In genomic region chr14:24238123-24238522, GRCh38 we compare ENCODE assay signal across 14 cellular contexts. TPM values are rescaled to one million over a fixed set of nuclear protein-coding genes. Genes with fewer than 3 reads are reported as not detected.
DNase-seq lines count a peak whose midpoint lies in the region; ATAC-seq and TF ChIP-seq lines count a peak whose summit lies in the region.
"Had no signal": no experiment of that assay in that cellular context is flagged by ENCODE, and none has a peak within 500 bp of the region (broad histone marks: within the 10 kb centered on the region; RNA-seq: fewer than 3 reads in every experiment).

No MANE protein-coding gene starts in this region.

- H3K27me3 ChIP-seq in colonic mucosa: no peaks in the 10 kb centered on the region
- H3K27me3 ChIP-seq: BLaER1, MG63 had no signal

- H3K27ac Mint-ChIP-seq in stimulated activated naive CD8-positive, alpha-beta T cell treated with anti-CD3 and anti-CD28 coated beads, Interleukin-15, Interleukin-2, amounts not matched to agents 100 ng/mL and 50 ng/mL, for 24 hours: peak overlapping the region; percentile 61
- no peak overlapping the region for H3K27ac Mint-ChIP-seq in stimulated activated naive CD8-positive, alpha-beta T cell treated with anti-CD3 and anti-CD28 coated beads, Interleukin-15, amount 100 ng/mL, for 72 hours
- peak overlapping the region; percentile 76 for H3K27ac Mint-ChIP-seq in activated naive CD8-positive, alpha-beta T cell treated with anti-CD3 and anti-CD28 coated beads for 36 hours
- peak overlapping the region; percentile 92 for H3K27ac Mint-ChIP-seq in type B pancreatic cell
- H3K27ac Mint-ChIP-seq: dendritic cell treated with granulocyte-macrophage colony-stimulating factor and Interleukin-4, amounts not matched to agents 40 ng/mL and 50 ng/mL, for 4 days had no signal

- no peak for TF ChIP-seq CTCF in type B pancreatic cell (conservative IDR thresholded peaks at IDR 0.05)
- TF ChIP-seq CTCF in colonic mucosa (IDR thresholded peaks at IDR 0.05): no peak

- DNase-seq in stimulated activated naive CD8-positive, alpha-beta T cell treated with anti-CD3 and anti-CD28 coated beads, Interleukin-15, amount 100 ng/mL, for 72 hours: no peak
- DNase-seq in activated naive CD8-positive, alpha-beta T cell treated with anti-CD3 and anti-CD28 coated beads for 36 hours: no peak
- DNase-seq in mesenteric fat pad (ENCODE audit: low spot score): peak; percentile 55
- DNase-seq in type B pancreatic cell (ENCODE audit: extremely low spot score, unreplicated experiment): no peak
- DNase-seq in nucleus accumbens (lab: John Stamatoyannopoulos, UW): no peak
- DNase-seq in colonic mucosa: no peak
- no peak for DNase-seq in HT-29 (ENCODE audit: low spot score)
- DNase-seq: GM23248, MG63, midbrain, substantia nigra had no signal

- peaks cover 71% of the 10 kb centered on the region for H3K36me3 Mint-ChIP-seq in stimulated activated naive CD8-positive, alpha-beta T cell treated with anti-CD3 and anti-CD28 coated beads, Interleukin-15, Interleukin-2, amounts not matched to agents 100 ng/mL and 50 ng/mL, for 24 hours (ENCODE audit: low read depth)
- peaks cover 41% of the 10 kb centered on the region for H3K36me3 Mint-ChIP-seq in activated naive CD8-positive, alpha-beta T cell treated with anti-CD3 and anti-CD28 coated beads for 36 hours
- peaks cover 29% of the 10 kb centered on the region for H3K36me3 Mint-ChIP-seq in type B pancreatic cell

- intact Hi-C loops in colonic mucosa (cut with DNase I): no loop called here

- H3K4me3 Mint-ChIP-seq in stimulated activated naive CD8-positive, alpha-beta T cell treated with anti-CD3 and anti-CD28 coated beads, Interleukin-15, Interleukin-2, amounts not matched to agents 100 ng/mL and 50 ng/mL, for 24 hours: no peak overlapping the region
- no peak overlapping the region for H3K4me3 Mint-ChIP-seq in stimulated activated naive CD8-positive, alpha-beta T cell treated with anti-CD3 and anti-CD28 coated beads, Interleukin-15, amount 100 ng/mL, for 72 hours
- H3K4me3 Mint-ChIP-seq in activated naive CD8-positive, alpha-beta T cell treated with anti-CD3 and anti-CD28 coated beads for 36 hours: no peak overlapping the region
- H3K4me3 Mint-ChIP-seq in type B pancreatic cell: peak overlapping the region; percentile 73
- H3K4me3 Mint-ChIP-seq: dendritic cell treated with granulocyte-macrophage colony-stimulating factor and Interleukin-4, amounts not matched to agents 40 ng/mL and 50 ng/mL, for 4 days had no signal

- peaks cover 11% of the 10 kb centered on the region for H3K4me1 ChIP-seq in colonic mucosa

- H3K36me3 ChIP-seq in colonic mucosa: no peaks in the 10 kb centered on the region

- H3K9me3 Mint-ChIP-seq in stimulated activated naive CD8-positive, alpha-beta T cell treated with anti-CD3 and anti-CD28 coated beads, Interleukin-15, Interleukin-2, amounts not matched to agents 100 ng/mL and 50 ng/mL, for 24 hours: no peaks in the 10 kb centered on the region
- no peaks in the 10 kb centered on the region for H3K9me3 Mint-ChIP-seq in stimulated activated naive CD8-positive, alpha-beta T cell treated with anti-CD3 and anti-CD28 coated beads, Interleukin-15, amount 100 ng/mL, for 72 hours
- no peaks in the 10 kb centered on the region for H3K9me3 Mint-ChIP-seq in activated naive CD8-positive, alpha-beta T cell treated with anti-CD3 and anti-CD28 coated beads for 36 hours
- H3K9me3 Mint-ChIP-seq in type B pancreatic cell: no peaks in the 10 kb centered on the region
- H3K9me3 Mint-ChIP-seq: dendritic cell treated with granulocyte-macrophage colony-stimulating factor and Interleukin-4, amounts not matched to agents 40 ng/mL and 50 ng/mL, for 4 days had no signal

- ATAC-seq in stimulated activated naive CD8-positive, alpha-beta T cell treated with anti-CD3 and anti-CD28 coated beads, Interleukin-15, amount 100 ng/mL, for 72 hours: no peak

- H3K4me1 Mint-ChIP-seq in stimulated activated naive CD8-positive, alpha-beta T cell treated with anti-CD3 and anti-CD28 coated beads, Interleukin-15, Interleukin-2, amounts not matched to agents 100 ng/mL and 50 ng/mL, for 24 hours (ENCODE audit: low read depth): peaks cover 91% of the 10 kb centered on the region
- H3K4me1 Mint-ChIP-seq in stimulated activated naive CD8-positive, alpha-beta T cell treated with anti-CD3 and anti-CD28 coated beads, Interleukin-15, amount 100 ng/mL, for 72 hours: peaks cover 86% of the 10 kb centered on the region
- peaks cover 63% of the 10 kb centered on the region for H3K4me1 Mint-ChIP-seq in activated naive CD8-positive, alpha-beta T cell treated with anti-CD3 and anti-CD28 coated beads for 36 hours
- H3K4me1 Mint-ChIP-seq in type B pancreatic cell (ENCODE audit: unreplicated experiment): peaks cover 32% of the 10 kb centered on the region

- H3K9ac ChIP-seq in colonic mucosa (ENCODE audit: low read depth in 2 of 2, low read length in 2 of 2): no peak overlapping the region
- H3K9ac ChIP-seq: BLaER1, GM23248 had no signal

- H3K27me3 Mint-ChIP-seq in stimulated activated naive CD8-positive, alpha-beta T cell treated with anti-CD3 and anti-CD28 coated beads, Interleukin-15, Interleukin-2, amounts not matched to agents 100 ng/mL and 50 ng/mL, for 24 hours: no peaks in the 10 kb centered on the region
- H3K27me3 Mint-ChIP-seq in stimulated activated naive CD8-positive, alpha-beta T cell treated with anti-CD3 and anti-CD28 coated beads, Interleukin-15, amount 100 ng/mL, for 72 hours: no peaks in the 10 kb centered on the region
- no peaks in the 10 kb centered on the region for H3K27me3 Mint-ChIP-seq in activated naive CD8-positive, alpha-beta T cell treated with anti-CD3 and anti-CD28 coated beads for 36 hours
- no peaks in the 10 kb centered on the region for H3K27me3 Mint-ChIP-seq in type B pancreatic cell
- H3K27me3 Mint-ChIP-seq: dendritic cell treated with granulocyte-macrophage colony-stimulating factor and Interleukin-4, amounts not matched to agents 40 ng/mL and 50 ng/mL, for 4 days had no signal

- H3K27ac ChIP-seq in colonic mucosa: no peak overlapping the region
- H3K27ac ChIP-seq: BLaER1 had no signal

- no peak overlapping the region for H3K4me3 ChIP-seq in colonic mucosa
- H3K4me3 ChIP-seq: BLaER1, GM23248, MG63 had no signal

- no peaks in the 10 kb centered on the region for H3K9me3 ChIP-seq in colonic mucosa
- H3K9me3 ChIP-seq: BLaER1, MG63 had no signal

RNA-seq across cellular contexts. Expression of gene TINF2, which starts 4.3 kb away (rescaled TPM):
- 10 to 100 TPM; 68.2 to 71.1 TPM for total RNA-seq in activated naive CD8-positive, alpha-beta T cell treated with anti-CD3 and anti-CD28 coated beads for 36 hours
- total RNA-seq in mesenteric fat pad: 73.3 TPM
- 41.0 and 58.6 TPM in 2 replicates for total RNA-seq in type B pancreatic cell (ENCODE audit: low replicate concordance)
- 10 to 100 TPM; 45.5 to 45.7 TPM for total RNA-seq in colonic mucosa
- total RNA-seq in HT-29 (2014; rRNA removed; shearing (Covaris generic)): 29.1 and 35.9 TPM in 2 replicates

RNA-seq across cellular contexts. Expression of gene GMPR2, which starts 5.4 kb away (rescaled TPM):
- 10 to 100 TPM; 44.5 to 48.4 TPM for total RNA-seq in activated naive CD8-positive, alpha-beta T cell treated with anti-CD3 and anti-CD28 coated beads for 36 hours
- total RNA-seq in mesenteric fat pad (46.5 TPM), type B pancreatic cell (ENCODE audit: low replicate concordance) (53.6 and 66.6 TPM in 2 replicates), colonic mucosa (10 to 100 TPM; 57.9 to 68.1 TPM)
- 37.3 and 40.6 TPM in 2 replicates for total RNA-seq in HT-29 (2014; rRNA removed; shearing (Covaris generic))

RNA-seq across cellular contexts. Expression of gene NEDD8, which starts 6.0 kb away (rescaled TPM):
- total RNA-seq in activated naive CD8-positive, alpha-beta T cell treated with anti-CD3 and anti-CD28 coated beads for 36 hours: 100 to 1,000 TPM; 194 to 201 TPM
- total RNA-seq in mesenteric fat pad: 169 TPM
- total RNA-seq in type B pancreatic cell (ENCODE audit: low replicate concordance): 158 and 161 TPM in 2 replicates
- 100 to 1,000 TPM; 126 to 150 TPM for total RNA-seq in colonic mucosa
- total RNA-seq in HT-29 (2014; rRNA removed; shearing (Covaris generic)): 104 and 143 TPM in 2 replicates

RNA-seq across cellular contexts. Expression of gene MDP1, which starts 22.3 kb away (rescaled TPM):
- total RNA-seq in activated naive CD8-positive, alpha-beta T cell treated with anti-CD3 and anti-CD28 coated beads for 36 hours: 10 to 100 TPM; 19.4 to 20.9 TPM
- total RNA-seq in mesenteric fat pad: 10.3 TPM
- 16.9 and 22.6 TPM in 2 replicates for total RNA-seq in type B pancreatic cell (ENCODE audit: low replicate concordance)
- total RNA-seq in colonic mucosa: 10 to 100 TPM in 1 of 2 donors, 1 to 10 TPM in 1; 8.2 to 10.9 TPM
- total RNA-seq in HT-29 (2014; rRNA removed; shearing (Covaris generic)): 9.8 and 16.3 TPM in 2 replicates

RNA-seq across cellular contexts. Expression of gene CHMP4A, which starts 24.8 kb away (rescaled TPM):
- 10 to 100 TPM; 54.4 to 58.9 TPM for total RNA-seq in activated naive CD8-positive, alpha-beta T cell treated with anti-CD3 and anti-CD28 coated beads for 36 hours
- 58.7 TPM for total RNA-seq in mesenteric fat pad
- total RNA-seq in type B pancreatic cell (ENCODE audit: low replicate concordance): 44.3 and 47.3 TPM in 2 replicates
- total RNA-seq in colonic mucosa: 10 to 100 TPM; 47.8 to 48.0 TPM
- total RNA-seq in HT-29 (2014; rRNA removed; shearing (Covaris generic)): 18.8 and 26.4 TPM in 2 replicates

Comparison
In these comparisons a context has a peak if more than half of its experiments do, and no peak if none do; other contexts are left out.
1. H3K27ac Mint-ChIP-seq: peak in stimulated activated naive CD8-positive, alpha-beta T cell treated with anti-CD3 and anti-CD28 coated beads, Interleukin-15, Interleukin-2, amounts not matched to agents 100 ng/mL and 50 ng/mL, for 24 hours (single experiment), activated naive CD8-positive, alpha-beta T cell treated with anti-CD3 and anti-CD28 coated beads for 36 hours (single experiment) and type B pancreatic cell (single experiment); none in stimulated activated naive CD8-positive, alpha-beta T cell treated with anti-CD3 and anti-CD28 coated beads, Interleukin-15, amount 100 ng/mL, for 72 hours (0 of 2).